Comparison of ENCODE assay signal across 22 cellular contexts in the genomic region with DNA sequence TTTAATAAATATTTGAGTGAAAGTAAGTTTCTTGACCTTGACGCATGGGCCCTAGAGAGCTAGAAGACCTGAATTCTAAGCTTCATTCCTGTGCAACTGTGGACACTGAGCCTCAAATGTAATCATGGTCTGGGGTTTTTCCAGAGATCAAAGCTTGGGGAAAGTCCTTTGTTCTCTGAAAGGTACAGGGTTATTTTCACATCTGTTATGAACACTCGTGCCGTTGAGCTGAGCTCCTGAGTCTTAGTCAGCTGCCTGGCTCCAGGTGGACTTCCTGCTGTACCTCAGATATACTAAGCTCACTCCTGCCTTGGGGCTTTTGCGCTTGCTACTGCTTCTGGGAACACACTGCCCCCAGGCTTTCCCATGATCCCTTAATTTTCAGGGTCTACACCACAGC. TPM values are rescaled to one million over a fixed set of nuclear protein-coding genes. Genes with fewer than 3 reads are reported as not detected.
DNase-seq lines count a peak whose midpoint lies in the region; ATAC-seq, FAIRE-seq and TF ChIP-seq lines count a peak whose summit lies in the region.
"Had no signal": no experiment of that assay in that cellular context is flagged by ENCODE, and none has a peak within 500 bp of the region (broad histone marks: within the 10 kb centered on the region; RNA-seq: fewer than 3 reads in every experiment).

No MANE protein-coding gene starts in this region.

- H3K9ac ChIP-seq in HepG2 (ENCODE audit: insufficient read depth, low read depth, low read length): no peak overlapping the region

- POLR2A ChIA-PET in HepG2 (lab: Yijun Ruan, JAX): interaction anchor here (1.3 kb wide), 1 partner anchor 44 kb away, joined by 4 read pairs; no protein-coding TSS in a partner anchor

- TF ChIP-seq RAD21 in HepG2 (CRISPR knock-in tag; IDR thresholded peaks at IDR 0.05): no peak

- TF ChIP-seq CTCF in HepG2 (CRISPR knock-in tag; IDR thresholded peaks at IDR 0.05): no peak
- no peak for TF ChIP-seq CTCF in right lobe of liver (IDR thresholded peaks at IDR 0.05)

- H3K27ac ChIP-seq in HepG2 (ENCODE audit: extremely low read length, insufficient read depth, low read length) (peak overlapping the region; percentile 59), right lobe of liver (no peak overlapping the region)
- H3K27ac ChIP-seq: heart right ventricle, psoas muscle, thyroid gland, VCaP had no signal

- WGBS in HepG2 (ENCODE audit: low lambda C conversion rate): 12% methylated on average over 4 of the region's 4 CpGs
- 69% methylated on average over 4 of the region's 4 CpGs for WGBS in right lobe of liver (ENCODE audit: insufficient coverage, low coverage, low lambda C conversion rate, missing lambda C conversion rate)

- peak overlapping the region; percentile 62 for H3K4me2 ChIP-seq in HepG2 (ENCODE audit: low read depth, low read length)

- no peak overlapping the region for H3K4me3 ChIP-seq in HepG2 (replicated peaks in 1 of 3; ENCODE audit: insufficient read depth in 1 of 3, low read depth in 2 of 3, low read length in 3 of 3)
- no peak overlapping the region for H3K4me3 ChIP-seq in right lobe of liver
- H3K4me3 ChIP-seq: heart right ventricle, psoas muscle, thyroid gland had no signal

- H3K27me3 Mint-ChIP-seq in stimulated activated naive CD8-positive, alpha-beta T cell treated with anti-CD3 and anti-CD28 coated beads, Interleukin-15, amount 100 ng/mL, for 72 hours: no peaks in the 10 kb centered on the region
- H3K27me3 Mint-ChIP-seq: T-helper 17 cell had no signal

- H3K4me3 Mint-ChIP-seq in stimulated activated naive CD8-positive, alpha-beta T cell treated with anti-CD3 and anti-CD28 coated beads, Interleukin-15, amount 100 ng/mL, for 72 hours: peak overlapping the region; percentile 39 to 48
- H3K4me3 Mint-ChIP-seq: HFFc6, immature natural killer cell, T-helper 17 cell had no signal

- no peaks in the 10 kb centered on the region for H4K20me1 ChIP-seq in HepG2 (ENCODE audit: insufficient read depth, low read length)

- no peaks in the 10 kb centered on the region for H3K27me3 ChIP-seq in HepG2 (ENCODE audit: control insufficient read depth in 1 of 2, insufficient read depth in 2 of 2, low read length in 2 of 2)
- no peaks in the 10 kb centered on the region for H3K27me3 ChIP-seq in right lobe of liver
- H3K27me3 ChIP-seq: heart right ventricle, thyroid gland had no signal

- peak overlapping the region in 1 of 2 donors; percentile 83 for H3K27ac Mint-ChIP-seq in stimulated activated naive CD8-positive, alpha-beta T cell treated with anti-CD3 and anti-CD28 coated beads, Interleukin-15, amount 100 ng/mL, for 72 hours
- H3K27ac Mint-ChIP-seq: HFFc6, immature natural killer cell, T-helper 17 cell had no signal

- intact Hi-C loops in HepG2 (cut with micrococcal nuclease; ENCODE audit: unreplicated experiment) (loop anchor here (10.0 kb wide), 2 partner anchors 48 to 118 kb away; partner anchors contain the start of genes IGFLR1, LIN37, PRODH2 and PSENEN), right lobe of liver (cut with DNase I) (loop anchor here (10.0 kb wide), 2 partner anchors 128 to 138 kb away; no protein-coding TSS in a partner anchor)

- no peak overlapping the region for H2AFZ ChIP-seq in HepG2 (ENCODE audit: low read length)

- CTCF ChIA-PET in HepG2 (lab: Yijun Ruan, JAX; ENCODE audit: low intra/inter-chr PET ratio, low total read pairs): interaction anchor here (6.1 kb wide), 1 partner anchor 20 kb away, joined by 201 read pairs; the partner anchor contains the start of gene KMT2B

- TF ChIP-seq POLR2A in HepG2 (IDR thresholded peaks at IDR 0.05; ENCODE audit: insufficient read depth in 1 of 2, low read depth in 2 of 2, low read length in 2 of 2) (no peak), right lobe of liver (IDR thresholded peaks at IDR 0.05) (no peak)

- TF ChIP-seq EP300 in HepG2 (IDR thresholded peaks at IDR 0.05; ENCODE audit: low read depth in 2 of 2, low read length in 2 of 2): peak in 1 of 2 experiments; percentile 49; a peak in 2 of 4 replicates
- no peak for TF ChIP-seq EP300 in HepG2 (CRISPR knock-in tag; IDR thresholded peaks at IDR 0.05; ENCODE audit: borderline replicate concordance)

- DNase-seq in HepG2 (ENCODE audit: low spot score): peak; percentile 79
- DNase-seq in right lobe of liver: no peak
- DNase-seq in stimulated activated naive CD8-positive, alpha-beta T cell treated with anti-CD3 and anti-CD28 coated beads, Interleukin-15, amount 100 ng/mL, for 72 hours: peak; percentile 36 to 63
- DNase-seq: activated naive CD4-positive, alpha-beta T cell treated with anti-CD3 and anti-CD28 coated beads, Interleukin-2, amount 50 U/mL, for 16 hours; AML-193; heart right ventricle; HFFc6; immature natural killer cell; Kasumi-1; NCI-H1105 treated with DMSO at 0.1 percent for 48 hours; NCI-H526 treated with DMSO at 0.1 percent for 48 hours; OCI-M1; psoas muscle; SIG-M5; small intestine; T-helper 17 cell; thyroid gland had no signal

- peaks cover 55% of the 10 kb centered on the region for H3K4me1 Mint-ChIP-seq in stimulated activated naive CD8-positive, alpha-beta T cell treated with anti-CD3 and anti-CD28 coated beads, Interleukin-15, amount 100 ng/mL, for 72 hours
- H3K4me1 Mint-ChIP-seq: immature natural killer cell had no signal

- in situ Hi-C loops in HepG2 (cut with HindIII; ENCODE audit: extremely low pct_ligation_motif_present, low pct_unique_long_range_greater_than_20kb): loop anchor here (10.0 kb wide), 1 partner anchor 118 kb away; the partner anchor contains the start of gene PRODH2

- peaks cover 0 to 6% of the 10 kb centered on the region in 2 donors for H3K9me3 Mint-ChIP-seq in stimulated activated naive CD8-positive, alpha-beta T cell treated with anti-CD3 and anti-CD28 coated beads, Interleukin-15, amount 100 ng/mL, for 72 hours
- H3K9me3 Mint-ChIP-seq: HFFc6, immature natural killer cell had no signal

- no peaks in the 10 kb centered on the region for H3K79me2 ChIP-seq in HepG2 (ENCODE audit: insufficient read depth, low read length)

- no peaks in the 10 kb centered on the region for H3K36me3 ChIP-seq in HepG2 (replicated peaks in 1 of 2; ENCODE audit: control insufficient read depth in 1 of 2, insufficient read depth in 2 of 2, low read length in 2 of 2)
- H3K36me3 ChIP-seq in right lobe of liver: no peaks in the 10 kb centered on the region
- H3K36me3 ChIP-seq: heart right ventricle, thyroid gland had no signal

- no TSS peak for BruUV-seq in HepG2 (replicated peaks; lab: Mats Ljungman, UMichigan)

- peaks cover 35% of the 10 kb centered on the region for H3K4me1 ChIP-seq in HepG2 (ENCODE audit: insufficient read depth, low read length)
- no peaks in the 10 kb centered on the region for H3K4me1 ChIP-seq in right lobe of liver
- H3K4me1 ChIP-seq: psoas muscle, thyroid gland had no signal

- H3K9me3 ChIP-seq in HepG2 (ENCODE audit: low read length) (no peaks in the 10 kb centered on the region), right lobe of liver (no peaks in the 10 kb centered on the region)
- H3K9me3 ChIP-seq: heart right ventricle, psoas muscle, thyroid gland had no signal

- peak; percentile 59 for ATAC-seq in HepG2
- ATAC-seq in right lobe of liver: no peak
- ATAC-seq in HG03108 (IDR thresholded peaks at IDR 0.05; ENCODE audit: unreplicated experiment): peak; percentile 30
- peak; percentile 79 for ATAC-seq in stimulated activated naive CD8-positive, alpha-beta T cell treated with anti-CD3 and anti-CD28 coated beads, Interleukin-15, amount 100 ng/mL, for 72 hours
- ATAC-seq in GM18870 (IDR thresholded peaks at IDR 0.05; ENCODE audit: unreplicated experiment): no peak
- ATAC-seq: heart right ventricle, psoas muscle, T-helper 17 cell had no signal

- FAIRE-seq in HepG2 (lab: Jason Lieb, UNC): peak; percentile 66
- FAIRE-seq: small intestine had no signal

RNA-seq across cellular contexts. Expression of gene ZBTB32, which starts 7.5 kb away (rescaled TPM):
- total RNA-seq in HepG2 (2016; rRNA removed; fragmentation: Illumina TruSeq; extraction: Trizol) (not detected in 2 replicates), right lobe of liver (under 1 TPM in 1 of 6 experiments, not detected in 5; 0.15 TPM)
- not detected in 2 replicates for total RNA-seq in HepG2 (2016; cell fraction: cytosol; rRNA removed; fragmentation: Illumina TruSeq; extraction: Trizol; ENCODE audit: low read depth)
- not detected in 2 replicates for total RNA-seq in HepG2 (2016; cell fraction: insoluble cytoplasmic fraction; rRNA removed; fragmentation: Illumina TruSeq; extraction: Trizol)
- not detected in 2 replicates for total RNA-seq in HepG2 (2016; cell fraction: membrane; rRNA removed; fragmentation: Illumina TruSeq; extraction: Trizol)
- total RNA-seq in HepG2 (2016; cell fraction: nucleus; rRNA removed; fragmentation: Illumina TruSeq; extraction: Trizol): not detected in 2 replicates
- polyA plus RNA-seq in HepG2 (2011; rRNA removed): not detected in 2 replicates
- polyA plus RNA-seq in HepG2 (2011; cell fraction: cytosol; rRNA removed): not detected in 2 replicates
- not detected in 2 replicates for polyA plus RNA-seq in HepG2 (2011; cell fraction: nucleus; rRNA removed)
- 0.50 TPM in 1 of 2 replicates, not detected in the other for polyA plus RNA-seq in HepG2 (2012)
- not detected in 2 replicates for polyA plus RNA-seq in HepG2 (2016; cell fraction: cytosol; fragmentation: Illumina TruSeq; extraction: Trizol; ENCODE audit: low read depth)
- not detected in 2 replicates for polyA plus RNA-seq in HepG2 (2016; cell fraction: insoluble cytoplasmic fraction; fragmentation: Illumina TruSeq; extraction: Trizol; ENCODE audit: low read depth)
- polyA plus RNA-seq in HepG2 (2016; cell fraction: membrane; fragmentation: Illumina TruSeq; extraction: Trizol; ENCODE audit: low read depth): not detected in 2 replicates
- polyA plus RNA-seq in HepG2 (2016; cell fraction: nucleus; fragmentation: Illumina TruSeq; extraction: Trizol; ENCODE audit: insufficient read depth, low read depth): not detected in 2 replicates
- polyA minus RNA-seq in HepG2 (2011; rRNA and poly(A)+ RNA removed; ENCODE audit: low replicate concordance): not detected in 2 replicates
- polyA minus RNA-seq in HepG2 (2011; cell fraction: cytosol; rRNA and poly(A)+ RNA removed): not detected in 2 replicates
- polyA minus RNA-seq in HepG2 (2011; cell fraction: nucleus; rRNA and poly(A)+ RNA removed): not detected in 2 replicates
- total RNA-seq: HFFc6, HT-29, liver, psoas muscle, thyroid gland had no signal
- polyA plus RNA-seq: immature natural killer cell had no signal

RNA-seq across cellular contexts. Expression of gene KMT2B, which starts 21.0 kb away (rescaled TPM):
- total RNA-seq in HepG2 (2016; rRNA removed; fragmentation: Illumina TruSeq; extraction: Trizol): 6.2 TPM in 2 replicates
- 2.6 TPM in 2 replicates for total RNA-seq in HepG2 (2016; cell fraction: cytosol; rRNA removed; fragmentation: Illumina TruSeq; extraction: Trizol; ENCODE audit: low read depth)
- 4.4 and 5.3 TPM in 2 replicates for total RNA-seq in HepG2 (2016; cell fraction: insoluble cytoplasmic fraction; rRNA removed; fragmentation: Illumina TruSeq; extraction: Trizol)
- 3.8 and 4.1 TPM in 2 replicates for total RNA-seq in HepG2 (2016; cell fraction: membrane; rRNA removed; fragmentation: Illumina TruSeq; extraction: Trizol)
- total RNA-seq in HepG2 (2016; cell fraction: nucleus; rRNA removed; fragmentation: Illumina TruSeq; extraction: Trizol): 14.7 and 15.4 TPM in 2 replicates
- 16.9 and 19.2 TPM in 2 replicates for polyA plus RNA-seq in HepG2 (2011; rRNA removed)
- polyA plus RNA-seq in HepG2 (2011; cell fraction: cytosol; rRNA removed): 9.3 and 10.9 TPM in 2 replicates
- polyA plus RNA-seq in HepG2 (2011; cell fraction: nucleus; rRNA removed): 113 and 130 TPM in 2 replicates
- polyA plus RNA-seq in HepG2 (2012): 20.4 and 30.9 TPM in 2 replicates
- polyA plus RNA-seq in HepG2 (2016; cell fraction: cytosol; fragmentation: Illumina TruSeq; extraction: Trizol; ENCODE audit: low read depth): 2.5 and 3.0 TPM in 2 replicates
- 10.8 and 11.6 TPM in 2 replicates for polyA plus RNA-seq in HepG2 (2016; cell fraction: insoluble cytoplasmic fraction; fragmentation: Illumina TruSeq; extraction: Trizol; ENCODE audit: low read depth)
- 5.5 and 6.5 TPM in 2 replicates for polyA plus RNA-seq in HepG2 (2016; cell fraction: membrane; fragmentation: Illumina TruSeq; extraction: Trizol; ENCODE audit: low read depth)
- 69.3 and 89.2 TPM in 2 replicates for polyA plus RNA-seq in HepG2 (2016; cell fraction: nucleus; fragmentation: Illumina TruSeq; extraction: Trizol; ENCODE audit: insufficient read depth, low read depth)
- 11.1 and 11.4 TPM in 2 replicates for polyA minus RNA-seq in HepG2 (2011; rRNA and poly(A)+ RNA removed; ENCODE audit: low replicate concordance)
- 4.3 and 4.4 TPM in 2 replicates for polyA minus RNA-seq in HepG2 (2011; cell fraction: cytosol; rRNA and poly(A)+ RNA removed)
- polyA minus RNA-seq in HepG2 (2011; cell fraction: nucleus; rRNA and poly(A)+ RNA removed): 13.3 and 13.6 TPM in 2 replicates
- 10 to 100 TPM; 10.5 to 23.1 (median 15.0) TPM for total RNA-seq in right lobe of liver

RNA-seq across cellular contexts. Expression of gene UPK1A, which starts 30.5 kb away (rescaled TPM):
- total RNA-seq in HepG2 (2016; rRNA removed; fragmentation: Illumina TruSeq; extraction: Trizol): not detected in 2 replicates
- total RNA-seq in HepG2 (2016; cell fraction: cytosol; rRNA removed; fragmentation: Illumina TruSeq; extraction: Trizol; ENCODE audit: low read depth): not detected in 2 replicates
- not detected in 2 replicates for total RNA-seq in HepG2 (2016; cell fraction: insoluble cytoplasmic fraction; rRNA removed; fragmentation: Illumina TruSeq; extraction: Trizol)
- total RNA-seq in HepG2 (2016; cell fraction: membrane; rRNA removed; fragmentation: Illumina TruSeq; extraction: Trizol): not detected in 2 replicates
- not detected in 2 replicates for total RNA-seq in HepG2 (2016; cell fraction: nucleus; rRNA removed; fragmentation: Illumina TruSeq; extraction: Trizol)
- polyA plus RNA-seq in HepG2 (2011; rRNA removed): 2.5 and 2.9 TPM in 2 replicates
- polyA plus RNA-seq in HepG2 (2011; cell fraction: cytosol; rRNA removed): 2.3 and 3.1 TPM in 2 replicates
- polyA plus RNA-seq in HepG2 (2011; cell fraction: nucleus; rRNA removed): 1.7 and 1.8 TPM in 2 replicates
- 0.93 and 1.7 TPM in 2 replicates for polyA plus RNA-seq in HepG2 (2012)
- 0.17 TPM in 1 of 2 replicates, not detected in the other for polyA plus RNA-seq in HepG2 (2016; cell fraction: cytosol; fragmentation: Illumina TruSeq; extraction: Trizol; ENCODE audit: low read depth)
- 0.20 TPM in 1 of 2 replicates, not detected in the other for polyA plus RNA-seq in HepG2 (2016; cell fraction: insoluble cytoplasmic fraction; fragmentation: Illumina TruSeq; extraction: Trizol; ENCODE audit: low read depth)
- polyA plus RNA-seq in HepG2 (2016; cell fraction: membrane; fragmentation: Illumina TruSeq; extraction: Trizol; ENCODE audit: low read depth): 0.14 TPM in 1 of 2 replicates, not detected in the other
- not detected in 2 replicates for polyA plus RNA-seq in HepG2 (2016; cell fraction: nucleus; fragmentation: Illumina TruSeq; extraction: Trizol; ENCODE audit: insufficient read depth, low read depth)
- 0.30 and 1.3 TPM in 2 replicates for polyA minus RNA-seq in HepG2 (2011; rRNA and poly(A)+ RNA removed; ENCODE audit: low replicate concordance)
- polyA minus RNA-seq in HepG2 (2011; cell fraction: cytosol; rRNA and poly(A)+ RNA removed): 0.88 and 0.89 TPM in 2 replicates
- 0.39 TPM in 1 of 2 replicates, not detected in the other for polyA minus RNA-seq in HepG2 (2011; cell fraction: nucleus; rRNA and poly(A)+ RNA removed)
- under 1 TPM in 1 of 6 experiments, not detected in 5; 0.27 TPM for total RNA-seq in right lobe of liver
- total RNA-seq: HT-29, psoas muscle, thyroid gland had no signal
- polyA plus RNA-seq: immature natural killer cell, small intestine had no signal

RNA-seq across cellular contexts. Expression of gene IGFLR1, which starts 45.4 kb away (rescaled TPM):
- total RNA-seq in HepG2 (2016; rRNA removed; fragmentation: Illumina TruSeq; extraction: Trizol) (3.4 and 5.4 TPM in 2 replicates), right lobe of liver (10 to 100 TPM; 16.3 to 58.9 (median 29.3) TPM)
- total RNA-seq in HepG2 (2016; cell fraction: cytosol; rRNA removed; fragmentation: Illumina TruSeq; extraction: Trizol; ENCODE audit: low read depth): 9.3 and 12.1 TPM in 2 replicates
- 3.8 and 6.5 TPM in 2 replicates for total RNA-seq in HepG2 (2016; cell fraction: insoluble cytoplasmic fraction; rRNA removed; fragmentation: Illumina TruSeq; extraction: Trizol)
- 11.9 and 15.5 TPM in 2 replicates for total RNA-seq in HepG2 (2016; cell fraction: membrane; rRNA removed; fragmentation: Illumina TruSeq; extraction: Trizol)
- 2.7 and 3.9 TPM in 2 replicates for total RNA-seq in HepG2 (2016; cell fraction: nucleus; rRNA removed; fragmentation: Illumina TruSeq; extraction: Trizol)
- 7.4 and 8.9 TPM in 2 replicates for polyA plus RNA-seq in HepG2 (2011; rRNA removed)
- 6.5 and 8.4 TPM in 2 replicates for polyA plus RNA-seq in HepG2 (2011; cell fraction: cytosol; rRNA removed)
- 22.4 and 23.0 TPM in 2 replicates for polyA plus RNA-seq in HepG2 (2011; cell fraction: nucleus; rRNA removed)
- 2.8 and 4.2 TPM in 2 replicates for polyA plus RNA-seq in HepG2 (2012)
- 22.3 and 24.5 TPM in 2 replicates for polyA plus RNA-seq in HepG2 (2016; cell fraction: cytosol; fragmentation: Illumina TruSeq; extraction: Trizol; ENCODE audit: low read depth)
- 6.5 and 10.6 TPM in 2 replicates for polyA plus RNA-seq in HepG2 (2016; cell fraction: insoluble cytoplasmic fraction; fragmentation: Illumina TruSeq; extraction: Trizol; ENCODE audit: low read depth)
- polyA plus RNA-seq in HepG2 (2016; cell fraction: membrane; fragmentation: Illumina TruSeq; extraction: Trizol; ENCODE audit: low read depth): 24.0 and 25.4 TPM in 2 replicates
- polyA plus RNA-seq in HepG2 (2016; cell fraction: nucleus; fragmentation: Illumina TruSeq; extraction: Trizol; ENCODE audit: insufficient read depth, low read depth): 11.7 and 17.1 TPM in 2 replicates
- 4.9 and 7.7 TPM in 2 replicates for polyA minus RNA-seq in HepG2 (2011; rRNA and poly(A)+ RNA removed; ENCODE audit: low replicate concordance)
- polyA minus RNA-seq in HepG2 (2011; cell fraction: cytosol; rRNA and poly(A)+ RNA removed): 1.3 and 3.7 TPM in 2 replicates
- 2.8 and 3.2 TPM in 2 replicates for polyA minus RNA-seq in HepG2 (2011; cell fraction: nucleus; rRNA and poly(A)+ RNA removed)

RNA-seq across cellular contexts. Expression of gene U2AF1L4, which starts 48.4 kb away (rescaled TPM):
- total RNA-seq in HepG2 (2016; rRNA removed; fragmentation: Illumina TruSeq; extraction: Trizol) (4.7 and 7.9 TPM in 2 replicates), right lobe of liver (10 to 100 TPM; 11.3 to 19.9 (median 17.5) TPM)
- 2.5 and 3.0 TPM in 2 replicates for total RNA-seq in HepG2 (2016; cell fraction: cytosol; rRNA removed; fragmentation: Illumina TruSeq; extraction: Trizol; ENCODE audit: low read depth)
- 3.4 and 7.8 TPM in 2 replicates for total RNA-seq in HepG2 (2016; cell fraction: insoluble cytoplasmic fraction; rRNA removed; fragmentation: Illumina TruSeq; extraction: Trizol)
- 4.2 and 5.2 TPM in 2 replicates for total RNA-seq in HepG2 (2016; cell fraction: membrane; rRNA removed; fragmentation: Illumina TruSeq; extraction: Trizol)
- total RNA-seq in HepG2 (2016; cell fraction: nucleus; rRNA removed; fragmentation: Illumina TruSeq; extraction: Trizol): 8.5 and 9.9 TPM in 2 replicates
- polyA plus RNA-seq in HepG2 (2011; rRNA removed): 14.2 and 15.4 TPM in 2 replicates
- polyA plus RNA-seq in HepG2 (2011; cell fraction: cytosol; rRNA removed): 6.5 and 9.4 TPM in 2 replicates
- polyA plus RNA-seq in HepG2 (2011; cell fraction: nucleus; rRNA removed): 90.7 and 113 TPM in 2 replicates
- 8.2 and 8.6 TPM in 2 replicates for polyA plus RNA-seq in HepG2 (2012)
- polyA plus RNA-seq in HepG2 (2016; cell fraction: cytosol; fragmentation: Illumina TruSeq; extraction: Trizol; ENCODE audit: low read depth): 3.5 and 5.0 TPM in 2 replicates
- 4.8 and 6.9 TPM in 2 replicates for polyA plus RNA-seq in HepG2 (2016; cell fraction: insoluble cytoplasmic fraction; fragmentation: Illumina TruSeq; extraction: Trizol; ENCODE audit: low read depth)
- polyA plus RNA-seq in HepG2 (2016; cell fraction: membrane; fragmentation: Illumina TruSeq; extraction: Trizol; ENCODE audit: low read depth): 5.2 and 5.8 TPM in 2 replicates
- 36.4 and 41.6 TPM in 2 replicates for polyA plus RNA-seq in HepG2 (2016; cell fraction: nucleus; fragmentation: Illumina TruSeq; extraction: Trizol; ENCODE audit: insufficient read depth, low read depth)
- 9.3 and 10.1 TPM in 2 replicates for polyA minus RNA-seq in HepG2 (2011; rRNA and poly(A)+ RNA removed; ENCODE audit: low replicate concordance)
- polyA minus RNA-seq in HepG2 (2011; cell fraction: cytosol; rRNA and poly(A)+ RNA removed): 1.6 and 1.9 TPM in 2 replicates
- 17.0 and 19.3 TPM in 2 replicates for polyA minus RNA-seq in HepG2 (2011; cell fraction: nucleus; rRNA and poly(A)+ RNA removed)

Comparison
In these comparisons a context has a peak if more than half of its experiments do, and no peak if none do; other contexts are left out.
1. ATAC-seq: peak in HepG2 (single experiment), HG03108 (single experiment) and stimulated activated naive CD8-positive, alpha-beta T cell treated with anti-CD3 and anti-CD28 coated beads, Interleukin-15, amount 100 ng/mL, for 72 hours (single experiment); none in right lobe of liver (0 of 4) and GM18870 (single experiment).
2. DNase-seq: peak in HepG2 (single experiment) and stimulated activated naive CD8-positive, alpha-beta T cell treated with anti-CD3 and anti-CD28 coated beads, Interleukin-15, amount 100 ng/mL, for 72 hours (2 of 2); none in right lobe of liver (0 of 3).